In the genomic region with DNA sequence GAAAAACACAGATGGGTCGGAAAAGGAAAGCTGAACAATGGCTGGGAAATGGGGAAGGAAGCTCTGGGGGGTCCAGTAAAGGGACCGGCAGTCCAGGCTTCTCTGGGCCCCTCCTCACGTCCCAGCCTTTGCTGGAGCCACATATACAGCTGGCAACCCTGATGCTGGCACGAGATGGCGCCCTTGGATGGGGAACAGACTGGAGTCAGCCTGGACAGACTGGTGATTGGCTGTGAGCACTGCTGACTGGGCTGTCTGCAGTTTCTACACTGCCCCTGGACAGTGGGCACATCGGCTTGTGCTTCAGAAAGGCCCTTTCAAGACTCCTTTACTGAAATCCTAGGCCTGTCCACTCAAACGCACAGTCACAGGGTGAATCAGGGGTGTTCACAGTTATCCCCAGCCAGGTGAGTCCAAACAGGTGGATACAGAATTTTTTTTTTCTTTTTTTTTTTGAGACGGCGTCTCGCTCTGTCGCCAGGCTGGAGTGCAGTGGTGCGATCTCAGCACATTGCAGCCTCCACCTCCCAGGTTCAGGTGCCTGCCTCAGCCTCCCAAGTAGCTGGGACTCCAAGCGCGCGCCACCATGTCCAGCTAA, we compare ENCODE assay signal across 7 cellular contexts. TPM values are rescaled to one million over a fixed set of nuclear protein-coding genes. Genes with fewer than 3 reads are reported as not detected.
DNase-seq lines count a peak whose midpoint lies in the region; ATAC-seq, FAIRE-seq and TF ChIP-seq lines count a peak whose summit lies in the region.

No MANE protein-coding gene starts in this region.

- CTCF ChIA-PET in T-cell (lab: Charles Lee), result interaction anchor here in 1 of 2 donors (1.2 kb wide), 1 partner anchor 222 kb away, joined by 3 read pairs; no protein-coding TSS in a partner anchor

- H3K27me3 ChIP-seq in astrocyte (ENCODE audit: insufficient read depth, low read length) (peaks cover 14% of the 10 kb centered on the region), gastrocnemius medialis (no peaks in the 10 kb centered on the region)

- H3K36me3 Mint-ChIP-seq in T-cell, result no peaks in the 10 kb centered on the region
- H3K36me3 Mint-ChIP-seq in astrocyte (ENCODE audit: low read depth, unreplicated experiment), result no peaks in the 10 kb centered on the region

- TF ChIP-seq POLR2A in gastrocnemius medialis (IDR thresholded peaks at IDR 0.05), result no peak

- H3K79me2 ChIP-seq in astrocyte (ENCODE audit: insufficient read depth, low read length), result no peaks in the 10 kb centered on the region

- H3K4me3 Mint-ChIP-seq in T-cell, result no peak overlapping the region
- H3K4me3 Mint-ChIP-seq in astrocyte (ENCODE audit: unreplicated experiment), result no peak overlapping the region

- no peak overlapping the region for H3K9ac ChIP-seq in astrocyte (ENCODE audit: low read length)

- ATAC-seq in T-cell (replicated peaks in 1 of 4) (peak in 3 of 4 experiments; percentile 43 to 72 (median 63)), gastrocnemius medialis (peak; percentile 81 to 89), HG03045 (IDR thresholded peaks at IDR 0.05; ENCODE audit: unreplicated experiment) (no peak)

- peaks cover 2 to 11% (median 3%) of the 10 kb centered on the region in 3 donors for H3K4me1 Mint-ChIP-seq in T-cell
- peaks cover 13% of the 10 kb centered on the region for H3K4me1 Mint-ChIP-seq in astrocyte (ENCODE audit: low read depth, unreplicated experiment)

- no peak overlapping the region for H3K27ac ChIP-seq in astrocyte (ENCODE audit: low read depth, low read length)
- no peak overlapping the region for H3K27ac ChIP-seq in gastrocnemius medialis

- POLR2A ChIA-PET in T-cell (lab: Charles Lee), result no interaction called here

- H3K4me3 ChIP-seq in GM12864 (ENCODE audit: low read depth, low read length) (no peak overlapping the region), astrocyte (ENCODE audit: insufficient read depth, low read depth, low read length) (no peak overlapping the region), gastrocnemius medialis (no peak overlapping the region)

- FAIRE-seq in astrocyte (lab: Jason Lieb, UNC), result peak; percentile 56

- H3K4me1 ChIP-seq in astrocyte (ENCODE audit: insufficient read depth, low read length) (peaks cover 10% of the 10 kb centered on the region), gastrocnemius medialis (peaks cover 13 to 19% of the 10 kb centered on the region in 2 donors)

- H3K27me3 Mint-ChIP-seq in T-cell (peaks cover 35 to 48% of the 10 kb centered on the region in 2 donors), astrocyte (ENCODE audit: low read depth, unreplicated experiment) (peaks cover 12% of the 10 kb centered on the region)

- DNase-seq in GM12864 (ENCODE audit: low read depth), result no peak
- peak; percentile 37 for DNase-seq in NCI-H1436 treated with DMSO at 0.1 percent for 48 hours (lab: John Stamatoyannopoulos, UW)
- peak in 31 of 34 experiments; percentile 13 to 53 (median 34) for DNase-seq in T-cell
- DNase-seq in astrocyte (ENCODE audit: low read depth), result peak; percentile 47
- peak; percentile 38 to 76 for DNase-seq in hippocampal formation (lab: John Stamatoyannopoulos, UW)
- peak; percentile 65 to 76 for DNase-seq in gastrocnemius medialis

- no peak overlapping the region for H2AFZ ChIP-seq in astrocyte (ENCODE audit: low read depth, low read length)

- H3K9me3 ChIP-seq in astrocyte (ENCODE audit: insufficient read depth, low read depth, low read length) (no peaks in the 10 kb centered on the region), gastrocnemius medialis (no peaks in the 10 kb centered on the region)

- H4K20me1 ChIP-seq in astrocyte (ENCODE audit: insufficient read depth, low read length), result no peaks in the 10 kb centered on the region

- no peaks in the 10 kb centered on the region for H3K36me3 ChIP-seq in astrocyte (ENCODE audit: insufficient read depth, low read length)
- no peaks in the 10 kb centered on the region for H3K36me3 ChIP-seq in gastrocnemius medialis

- peak; percentile 71 for TF ChIP-seq CTCF in GM12864 (IDR thresholded peaks at IDR 0.05; ENCODE audit: low read depth, low read length, missing control alignments)
- TF ChIP-seq CTCF in astrocyte (IDR thresholded peaks at IDR 0.05; ENCODE audit: insufficient read depth, low read depth, low read length), result peak; percentile 69
- TF ChIP-seq CTCF in gastrocnemius medialis (IDR thresholded peaks at IDR 0.05 in 4 of 5, conservative IDR thresholded peaks at IDR 0.05 in 1 of 5), result peak; percentile 70 to 85 (median 76)

- intact Hi-C loops in gastrocnemius medialis (cut with DNase I; ENCODE audit: low total_unique reads), result loop anchor here (1.0 to 5.0 kb wide), 3 partner anchors 52 to 222 kb away; no protein-coding TSS in a partner anchor

- no peak overlapping the region for H3K4me2 ChIP-seq in astrocyte (ENCODE audit: low read length)

- H3K9me3 Mint-ChIP-seq in T-cell, result no peaks in the 10 kb centered on the region
- no peaks in the 10 kb centered on the region for H3K9me3 Mint-ChIP-seq in astrocyte (ENCODE audit: unreplicated experiment)

- in situ Hi-C loops in gastrocnemius medialis (cut with MboI; ENCODE audit: low sequenced_read_pairs in 4 of 4), result loop anchor here in 2 of 4 donors (5.0 to 25.0 kb wide), 2 partner anchors 222 to 308 kb away; partner anchors contain the start of gene C1QC (in 1 of the 2)

- no peak overlapping the region for H3K27ac Mint-ChIP-seq in T-cell
- no peak overlapping the region for H3K27ac Mint-ChIP-seq in astrocyte (ENCODE audit: unreplicated experiment)

RNA-seq across cellular contexts. Expression of gene ZBTB40, which starts 31.1 kb away (rescaled TPM):
- total RNA-seq in T-cell (10 to 100 TPM; 42.6 to 62.9 (median 54.1) TPM), astrocyte (13.4 and 15.3 TPM in 2 replicates), gastrocnemius medialis (10 to 100 TPM; 12.0 to 17.3 (median 12.5) TPM)
